ENCODE assay signal across 13 cellular contexts in the genomic region with DNA sequence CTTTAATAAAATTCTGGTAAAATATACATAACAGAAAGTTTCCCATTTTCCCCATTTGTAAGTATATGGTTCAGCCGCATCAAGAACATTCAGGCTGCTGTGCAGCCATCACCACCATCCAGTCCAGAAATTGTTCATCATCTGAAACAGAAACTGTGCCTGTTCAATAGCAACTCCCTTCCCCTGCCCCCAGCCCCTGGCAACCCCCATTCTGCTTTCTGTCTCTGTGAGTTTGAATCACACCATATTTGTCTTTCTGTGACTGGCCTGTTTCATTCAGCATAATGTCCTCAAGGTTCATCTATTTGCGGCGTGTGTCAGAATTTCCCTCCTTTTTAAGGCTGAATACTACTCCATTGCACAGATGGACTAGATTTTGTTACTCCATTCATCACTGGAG. TPM values are rescaled to one million over a fixed set of nuclear protein-coding genes. Genes with fewer than 3 reads are reported as not detected.
DNase-seq lines count a peak whose midpoint lies in the region; ATAC-seq and TF ChIP-seq lines count a peak whose summit lies in the region.
"Had no signal": no experiment of that assay in that cellular context is flagged by ENCODE, and none has a peak within 500 bp of the region (broad histone marks: within the 10 kb centered on the region; RNA-seq: fewer than 3 reads in every experiment).

No MANE protein-coding gene starts in this region.

- H2BK15ac ChIP-seq in mesendoderm (replicated peaks; ENCODE audit: low read depth): no peak overlapping the region

- no peak overlapping the region for H2BK120ac ChIP-seq in mesendoderm (ENCODE audit: low read depth, low read length)

- no peaks in the 10 kb centered on the region for H3K79me2 ChIP-seq in mesendoderm (ENCODE audit: control insufficient read depth, insufficient read depth, low read length)

- no peak overlapping the region for H3K23ac ChIP-seq in mesendoderm (ENCODE audit: low read length)

- H3K27ac ChIP-seq in mesendoderm (ENCODE audit: low read depth, low read length): no peak overlapping the region

- POLR2A ChIA-PET in Caco-2 (lab: Charles Lee): no interaction called here

- no peak overlapping the region for H3K4me2 ChIP-seq in mesendoderm (ENCODE audit: low read length)

- CTCF ChIA-PET in activated naive CD4-positive, alpha-beta T cell treated with anti-CD3 and anti-CD28 coated beads for 36 hours (lab: Charles Lee): no interaction called here
- CTCF ChIA-PET in Caco-2 (lab: Charles Lee): no interaction called here

- no peak overlapping the region for H3K27ac Mint-ChIP-seq in activated naive CD4-positive, alpha-beta T cell treated with anti-CD3 and anti-CD28 coated beads for 36 hours
- H3K27ac Mint-ChIP-seq in stimulated activated effector memory CD8-positive, alpha-beta T cell treated with anti-CD3 and anti-CD28 coated beads, Interleukin-12 subunit alpha, Interleukin-12 subunit beta, amount 100 ng/mL, for 72 hours: peak overlapping the region; percentile 27
- H3K27ac Mint-ChIP-seq in Caco-2 (ENCODE audit: unreplicated experiment): no peak overlapping the region
- H3K27ac Mint-ChIP-seq: activated naive CD8-positive, alpha-beta T cell treated with anti-CD3 and anti-CD28 coated beads, Interleukin-2, amount 10 ng/mL, durations not matched to agents 7 days and 5 days had no signal

- peak; percentile 67 for DNase-seq in activated naive CD4-positive, alpha-beta T cell treated with anti-CD3 and anti-CD28 coated beads for 36 hours
- no peak for DNase-seq in activated naive CD4-positive, alpha-beta T cell treated with anti-CD3 and anti-CD28 coated beads, Interleukin-2, amount 50 U/mL, for 16 hours
- no peak for DNase-seq in stimulated activated effector memory CD8-positive, alpha-beta T cell treated with anti-CD3 and anti-CD28 coated beads, Interleukin-12 subunit alpha, Interleukin-12 subunit beta, amount 100 ng/mL, for 72 hours (ENCODE audit: low spot score in 2 of 2)
- DNase-seq in mesendoderm (no peak), Caco-2 (no peak), HuH-7 (ENCODE audit: low spot score) (no peak)
- DNase-seq: activated naive CD8-positive, alpha-beta T cell treated with anti-CD3 and anti-CD28 coated beads, Interleukin-2, amount 10 ng/mL, durations not matched to agents 7 days and 5 days; hippocampal formation; MM.1S; NK-92 treated with Interleukin-12 subunit alpha and Interleukin-12 subunit beta, amount 100 ng/mL, for 24 hours; T1000 had no signal

- no peak overlapping the region for H3K56ac ChIP-seq in mesendoderm (ENCODE audit: low read length)

- H3K4me1 ChIP-seq in mesendoderm (ENCODE audit: control insufficient read depth, low read depth, low read length): peaks cover 4% of the 10 kb centered on the region
- no peaks in the 10 kb centered on the region for H3K4me1 ChIP-seq in Caco-2

- intact Hi-C loops in activated naive CD4-positive, alpha-beta T cell treated with anti-CD3 and anti-CD28 coated beads for 36 hours (cut with micrococcal nuclease): loop anchor here (5.0 kb wide), 1 partner anchor 80 kb away; no protein-coding TSS in a partner anchor
- intact Hi-C loops in Caco-2 (cut with micrococcal nuclease; ENCODE audit: unreplicated experiment): no loop called here

- H3K18ac ChIP-seq in mesendoderm (ENCODE audit: low read length): no peak overlapping the region

- H2AK5ac ChIP-seq in mesendoderm (ENCODE audit: low read length): no peak overlapping the region

- no peak overlapping the region for H4K5ac ChIP-seq in mesendoderm (ENCODE audit: low read length)

- H3K36me3 Mint-ChIP-seq in activated naive CD4-positive, alpha-beta T cell treated with anti-CD3 and anti-CD28 coated beads for 36 hours (ENCODE audit: low read depth): no peaks in the 10 kb centered on the region
- no peaks in the 10 kb centered on the region for H3K36me3 Mint-ChIP-seq in stimulated activated effector memory CD8-positive, alpha-beta T cell treated with anti-CD3 and anti-CD28 coated beads, Interleukin-12 subunit alpha, Interleukin-12 subunit beta, amount 100 ng/mL, for 72 hours
- H3K36me3 Mint-ChIP-seq in Caco-2 (ENCODE audit: insufficient read depth, unreplicated experiment): no peaks in the 10 kb centered on the region
- H3K36me3 Mint-ChIP-seq: activated naive CD8-positive, alpha-beta T cell treated with anti-CD3 and anti-CD28 coated beads, Interleukin-2, amount 10 ng/mL, durations not matched to agents 7 days and 5 days had no signal

- H3K4me1 Mint-ChIP-seq in activated naive CD4-positive, alpha-beta T cell treated with anti-CD3 and anti-CD28 coated beads for 36 hours (ENCODE audit: low read depth): peaks cover 11% of the 10 kb centered on the region
- peaks cover 28% of the 10 kb centered on the region for H3K4me1 Mint-ChIP-seq in stimulated activated effector memory CD8-positive, alpha-beta T cell treated with anti-CD3 and anti-CD28 coated beads, Interleukin-12 subunit alpha, Interleukin-12 subunit beta, amount 100 ng/mL, for 72 hours
- H3K4me1 Mint-ChIP-seq in Caco-2 (ENCODE audit: low read depth, unreplicated experiment): no peaks in the 10 kb centered on the region

- BruUV-seq in Caco-2 (replicated peaks; lab: Mats Ljungman, UMichigan): no TSS peak

- H3K4ac ChIP-seq in mesendoderm (ENCODE audit: low read depth, low read length): no peak overlapping the region

- no peak overlapping the region for H2BK5ac ChIP-seq in mesendoderm (ENCODE audit: low read length)

- H4K8ac ChIP-seq in mesendoderm (ENCODE audit: low read depth, low read length): no peak overlapping the region

- no CpG with 5 or more reads among the region's 3 CpGs for WGBS in mesendoderm (ENCODE audit: extremely low coverage, insufficient coverage, low lambda C conversion rate)

- no peaks in the 10 kb centered on the region for H3K9me3 Mint-ChIP-seq in activated naive CD4-positive, alpha-beta T cell treated with anti-CD3 and anti-CD28 coated beads for 36 hours
- no peaks in the 10 kb centered on the region for H3K9me3 Mint-ChIP-seq in stimulated activated effector memory CD8-positive, alpha-beta T cell treated with anti-CD3 and anti-CD28 coated beads, Interleukin-12 subunit alpha, Interleukin-12 subunit beta, amount 100 ng/mL, for 72 hours
- H3K9me3 Mint-ChIP-seq in Caco-2 (ENCODE audit: unreplicated experiment): no peaks in the 10 kb centered on the region
- H3K9me3 Mint-ChIP-seq: activated naive CD8-positive, alpha-beta T cell treated with anti-CD3 and anti-CD28 coated beads, Interleukin-2, amount 10 ng/mL, durations not matched to agents 7 days and 5 days had no signal

- H3K4me3 ChIP-seq in mesendoderm (ENCODE audit: low read length): no peak overlapping the region
- no peak overlapping the region for H3K4me3 ChIP-seq in Caco-2 (ENCODE audit: low read depth, low read length)

- H3K9ac ChIP-seq in mesendoderm (ENCODE audit: low read length): no peak overlapping the region

- no peaks in the 10 kb centered on the region for H3K27me3 Mint-ChIP-seq in activated naive CD4-positive, alpha-beta T cell treated with anti-CD3 and anti-CD28 coated beads for 36 hours (ENCODE audit: low read depth)
- H3K27me3 Mint-ChIP-seq in Caco-2 (ENCODE audit: insufficient read depth, unreplicated experiment): peaks cover 15% of the 10 kb centered on the region

- no peak overlapping the region for H3K4me3 Mint-ChIP-seq in activated naive CD4-positive, alpha-beta T cell treated with anti-CD3 and anti-CD28 coated beads for 36 hours
- H3K4me3 Mint-ChIP-seq in stimulated activated effector memory CD8-positive, alpha-beta T cell treated with anti-CD3 and anti-CD28 coated beads, Interleukin-12 subunit alpha, Interleukin-12 subunit beta, amount 100 ng/mL, for 72 hours: peak overlapping the region; percentile 9
- H3K4me3 Mint-ChIP-seq in Caco-2 (ENCODE audit: unreplicated experiment): no peak overlapping the region
- H3K4me3 Mint-ChIP-seq: activated naive CD8-positive, alpha-beta T cell treated with anti-CD3 and anti-CD28 coated beads, Interleukin-2, amount 10 ng/mL, durations not matched to agents 7 days and 5 days had no signal

- no peaks in the 10 kb centered on the region for H3K79me1 ChIP-seq in mesendoderm (ENCODE audit: low read length)

- no peaks in the 10 kb centered on the region for H3K9me3 ChIP-seq in Caco-2

- H3K36me3 ChIP-seq in mesendoderm (ENCODE audit: control insufficient read depth, insufficient read depth, low read length) (no peaks in the 10 kb centered on the region), Caco-2 (ENCODE audit: control insufficient read depth, insufficient read depth, low read length) (no peaks in the 10 kb centered on the region)

- ATAC-seq in GM21786 (IDR thresholded peaks at IDR 0.05; ENCODE audit: unreplicated experiment) (peak; percentile 66), HG03354 (IDR thresholded peaks at IDR 0.05; ENCODE audit: poor library complexity, severe bottlenecking, unreplicated experiment) (peak; percentile 78)
- ATAC-seq in stimulated activated effector memory CD8-positive, alpha-beta T cell treated with anti-CD3 and anti-CD28 coated beads, Interleukin-12 subunit alpha, Interleukin-12 subunit beta, amount 100 ng/mL, for 72 hours: peak; percentile 89

- no peak for TF ChIP-seq CTCF in Caco-2 (IDR thresholded peaks at IDR 0.05; ENCODE audit: insufficient read depth in 1 of 2, low read depth in 1 of 2, low read length in 1 of 2, severe bottlenecking in 1 of 2, unreplicated experiment in 1 of 2)

- no peaks in the 10 kb centered on the region for H3K27me3 ChIP-seq in mesendoderm (ENCODE audit: insufficient read depth, low read length, poor library complexity)
- H3K27me3 ChIP-seq in Caco-2 (replicated peaks; ENCODE audit: control insufficient read depth, insufficient read depth, low read length): no peaks in the 10 kb centered on the region; the same call in 1 of the 2 replicates

RNA-seq across cellular contexts. Expression of gene VSTM2L, which starts 19.1 kb away (rescaled TPM):
- not detected for total RNA-seq in activated naive CD4-positive, alpha-beta T cell treated with anti-CD3 and anti-CD28 coated beads for 36 hours
- 0.10 TPM for polyA plus RNA-seq in mesendoderm (2013, experiment 1 of 2)
- polyA plus RNA-seq in mesendoderm (2013, experiment 2 of 2): 0.31 TPM
- total RNA-seq in Caco-2 (2022): 0.16 TPM in 1 of 2 replicates, not detected in the other
- total RNA-seq: activated naive CD8-positive, alpha-beta T cell treated with anti-CD3 and anti-CD28 coated beads, Interleukin-2, amount 10 ng/mL, durations not matched to agents 7 days and 5 days had no signal
